In genomic region chr6:144613859-144614258, GRCh38 we compare ENCODE assay signal across 18 cellular contexts.
DNase-seq lines count a peak whose midpoint lies in the region; ATAC-seq and TF ChIP-seq lines count a peak whose summit lies in the region.
"Had no signal": no experiment of that assay in that cellular context is flagged by ENCODE, and none has a peak within 500 bp of the region (broad histone marks: within the 10 kb centered on the region; RNA-seq: fewer than 3 reads in every experiment).

No MANE protein-coding gene starts in this region.

- no peak overlapping the region for H3K14ac ChIP-seq in neuronal stem cell (ENCODE audit: low read length)

- no peak overlapping the region for H3K9ac ChIP-seq in neuronal stem cell (ENCODE audit: low read depth, low read length, poor library complexity)

- no peak overlapping the region for H2BK12ac ChIP-seq in neuronal stem cell (ENCODE audit: low read length)

- intact Hi-C loops in right cardiac atrium (cut with DNase I) (no loop called here), heart right ventricle (cut with DNase I) (loop anchor here in 1 of 10 donors (2.0 kb wide), 1 partner anchor 31 kb away; no protein-coding TSS in a partner anchor)

- H2AK5ac ChIP-seq in neuronal stem cell (ENCODE audit: low read depth, low read length): no peak overlapping the region

- H3K79me1 ChIP-seq in neuronal stem cell (ENCODE audit: low read depth, low read length): no peaks in the 10 kb centered on the region

- H2AFZ ChIP-seq in neuronal stem cell (ENCODE audit: low read length): no peak overlapping the region

- no peak overlapping the region for H3K4me3 Mint-ChIP-seq in activated naive CD8-positive, alpha-beta T cell treated with anti-CD3 and anti-CD28 coated beads, Interleukin-2, amount 50 U/mL, for 24 hours
- no peak overlapping the region for H3K4me3 Mint-ChIP-seq in activated naive CD8-positive, alpha-beta T cell treated with anti-CD3 and anti-CD28 coated beads for 36 hours
- H3K4me3 Mint-ChIP-seq: stimulated activated naive B cell treated with anti-CD40 and anti-IgM and Interleukin-4, amounts not matched to agents 10 μg/mL and 1 μg/mL and 100 μg/mL, for 72 hours had no signal

- no peak overlapping the region for H3K4me2 ChIP-seq in neuronal stem cell (ENCODE audit: insufficient read depth, low read length, poor library complexity, severe bottlenecking)

- H3K27ac Mint-ChIP-seq in activated naive CD8-positive, alpha-beta T cell treated with anti-CD3 and anti-CD28 coated beads, Interleukin-2, amount 50 U/mL, for 24 hours: peak overlapping the region; percentile 11
- no peak overlapping the region for H3K27ac Mint-ChIP-seq in activated naive CD8-positive, alpha-beta T cell treated with anti-CD3 and anti-CD28 coated beads for 36 hours
- H3K27ac Mint-ChIP-seq: stimulated activated naive B cell treated with anti-CD40 and anti-IgM and Interleukin-4, amounts not matched to agents 10 μg/mL and 1 μg/mL and 100 μg/mL, for 72 hours had no signal

- ATAC-seq in activated naive CD8-positive, alpha-beta T cell treated with anti-CD3 and anti-CD28 coated beads, Interleukin-2, amount 50 U/mL, for 24 hours: peak; percentile 72
- ATAC-seq in HG02623 (IDR thresholded peaks at IDR 0.05; ENCODE audit: unreplicated experiment) (peak; percentile 73), right cardiac atrium (no peak), heart right ventricle (no peak)

- no peak for DNase-seq in activated naive CD8-positive, alpha-beta T cell treated with anti-CD3 and anti-CD28 coated beads, Interleukin-2, amount 50 U/mL, for 24 hours
- no peak for DNase-seq in activated naive CD8-positive, alpha-beta T cell treated with anti-CD3 and anti-CD28 coated beads for 36 hours
- DNase-seq in RWPE1 (ENCODE audit: low spot score): peak; percentile 4
- no peak for DNase-seq in neuronal stem cell (ENCODE audit: low spot score)
- no peak for DNase-seq in right cardiac atrium
- DNase-seq in heart right ventricle: no peak
- no peak for DNase-seq in AG20443 (ENCODE audit: low spot score)
- DNase-seq: activated CD8-positive, alpha-beta memory T cell treated with anti-CD3 and anti-CD28 coated beads, Interleukin-2, amount 50 U/mL, for 48 hours; anterior cingulate cortex; dorsolateral prefrontal cortex; kidney; NCI-H1048; NCI-H510A treated with DMSO at 0.1 percent for 48 hours; retina; RPMI8226; stimulated activated CD4-positive, alpha-beta T cell treated with anti-CD3 and anti-CD28 coated beads, Interleukin-2, amount 100 ng/mL, for 48 hours; stimulated activated naive B cell treated with anti-CD40 and anti-IgM and Interleukin-4, amounts not matched to agents 10 μg/mL and 1 μg/mL and 100 μg/mL, for 72 hours had no signal

- H3K9me3 Mint-ChIP-seq in activated naive CD8-positive, alpha-beta T cell treated with anti-CD3 and anti-CD28 coated beads, Interleukin-2, amount 50 U/mL, for 24 hours: no peaks in the 10 kb centered on the region
- H3K9me3 Mint-ChIP-seq in activated naive CD8-positive, alpha-beta T cell treated with anti-CD3 and anti-CD28 coated beads for 36 hours: no peaks in the 10 kb centered on the region
- H3K9me3 Mint-ChIP-seq: stimulated activated naive B cell treated with anti-CD40 and anti-IgM and Interleukin-4, amounts not matched to agents 10 μg/mL and 1 μg/mL and 100 μg/mL, for 72 hours had no signal

- no peaks in the 10 kb centered on the region for H3K27me3 Mint-ChIP-seq in activated naive CD8-positive, alpha-beta T cell treated with anti-CD3 and anti-CD28 coated beads, Interleukin-2, amount 50 U/mL, for 24 hours
- no peaks in the 10 kb centered on the region for H3K27me3 Mint-ChIP-seq in activated naive CD8-positive, alpha-beta T cell treated with anti-CD3 and anti-CD28 coated beads for 36 hours
- H3K27me3 Mint-ChIP-seq: stimulated activated naive B cell treated with anti-CD40 and anti-IgM and Interleukin-4, amounts not matched to agents 10 μg/mL and 1 μg/mL and 100 μg/mL, for 72 hours had no signal

- WGBS in neuronal stem cell (ENCODE audit: extremely low coverage in 2 of 2, insufficient read length in 2 of 2, insufficient replicate concordance in 1 of 2), 2 donors: no CpG with 5 or more reads among the region's 2 CpGs
- WGBS in right cardiac atrium: 62% methylated on average over 2 of the region's 2 CpGs
- WGBS in heart right ventricle, 2 donors: 64 to 90% methylated on average over 2 of the region's 2 CpGs

- no peak overlapping the region for H2BK5ac ChIP-seq in neuronal stem cell (ENCODE audit: low read length)

- POLR2A ChIA-PET in RWPE1 (lab: Yijun Ruan, JAX; ENCODE audit: low non-redundant PET): no interaction called here

- CTCF ChIA-PET in RWPE1 (lab: Yijun Ruan, JAX): interaction anchor here (0.7 kb wide), 1 partner anchor 13 kb away, joined by 3 read pairs; no protein-coding TSS in a partner anchor

- H3K18ac ChIP-seq in neuronal stem cell (ENCODE audit: low read length): no peak overlapping the region

- H4K8ac ChIP-seq in neuronal stem cell (ENCODE audit: low read depth, low read length): no peak overlapping the region

- no peak overlapping the region for H2BK120ac ChIP-seq in neuronal stem cell (ENCODE audit: low read depth, low read length)

- H3K36me3 ChIP-seq in neuronal stem cell (replicated peaks in 1 of 2; ENCODE audit: control insufficient read depth in 2 of 2, insufficient read depth in 2 of 2, low read length in 2 of 2) (no peaks in the 10 kb centered on the region), heart right ventricle (no peaks in the 10 kb centered on the region)

- no peak overlapping the region for H3K4ac ChIP-seq in neuronal stem cell (ENCODE audit: low read length)

- TF ChIP-seq CTCF in RWPE1 (conservative IDR thresholded peaks at IDR 0.05; ENCODE audit: low read depth): no peak
- no peak for TF ChIP-seq CTCF in heart right ventricle (IDR thresholded peaks at IDR 0.05)

- H3K9me3 ChIP-seq in neuronal stem cell (replicated peaks in 1 of 2; ENCODE audit: control insufficient read depth in 2 of 2, insufficient read depth in 1 of 2, low read depth in 1 of 2, low read length in 2 of 2) (no peaks in the 10 kb centered on the region), right cardiac atrium (ENCODE audit: control insufficient read depth, low read length) (no peaks in the 10 kb centered on the region), heart right ventricle (no peaks in the 10 kb centered on the region)

- no peak overlapping the region for H3K23ac ChIP-seq in neuronal stem cell (ENCODE audit: low read depth, low read length, poor library complexity)

- H3K27ac ChIP-seq in RWPE1 (no peak overlapping the region), neuronal stem cell (replicated peaks; ENCODE audit: low read length) (no peak overlapping the region), right cardiac atrium (ENCODE audit: low read length) (no peak overlapping the region), heart right ventricle (no peak overlapping the region)
- H3K27ac ChIP-seq: dorsolateral prefrontal cortex had no signal

- H3K27me3 ChIP-seq in neuronal stem cell (ENCODE audit: control insufficient read depth in 3 of 3, insufficient read depth in 3 of 3, low read depth in 1 of 3, low read length in 3 of 3) (no peaks in the 10 kb centered on the region), right cardiac atrium (ENCODE audit: control insufficient read depth, insufficient read depth) (no peaks in the 10 kb centered on the region), heart right ventricle (no peaks in the 10 kb centered on the region)
- H3K27me3 ChIP-seq: dorsolateral prefrontal cortex had no signal

- no peaks in the 10 kb centered on the region for H3K36me3 Mint-ChIP-seq in activated naive CD8-positive, alpha-beta T cell treated with anti-CD3 and anti-CD28 coated beads, Interleukin-2, amount 50 U/mL, for 24 hours (ENCODE audit: low read depth)
- H3K36me3 Mint-ChIP-seq in activated naive CD8-positive, alpha-beta T cell treated with anti-CD3 and anti-CD28 coated beads for 36 hours: peaks cover 1% of the 10 kb centered on the region

- no peak overlapping the region for H2BK15ac ChIP-seq in neuronal stem cell (ENCODE audit: low read length)

- H3K4me1 Mint-ChIP-seq in activated naive CD8-positive, alpha-beta T cell treated with anti-CD3 and anti-CD28 coated beads, Interleukin-2, amount 50 U/mL, for 24 hours: peaks cover 16% of the 10 kb centered on the region
- peaks cover 21% of the 10 kb centered on the region for H3K4me1 Mint-ChIP-seq in activated naive CD8-positive, alpha-beta T cell treated with anti-CD3 and anti-CD28 coated beads for 36 hours

- no peak overlapping the region for H4K91ac ChIP-seq in neuronal stem cell (ENCODE audit: low read depth, low read length, poor library complexity)

- H3K4me1 ChIP-seq in neuronal stem cell (ENCODE audit: control insufficient read depth in 2 of 2, insufficient read depth in 1 of 2, low read depth in 1 of 2, low read length in 2 of 2): no peaks in the 10 kb centered on the region
- no peaks in the 10 kb centered on the region for H3K4me1 ChIP-seq in right cardiac atrium (ENCODE audit: control insufficient read depth, insufficient read depth, low read length)
- no peaks in the 10 kb centered on the region for H3K4me1 ChIP-seq in heart right ventricle

- no peak overlapping the region for H3K4me3 ChIP-seq in neuronal stem cell (ENCODE audit: low read length in 2 of 2)
- H3K4me3 ChIP-seq in right cardiac atrium (ENCODE audit: low read length): no peak overlapping the region
- no peak overlapping the region for H3K4me3 ChIP-seq in heart right ventricle
- H3K4me3 ChIP-seq: dorsolateral prefrontal cortex had no signal

Comparison
In these comparisons a context has a peak if more than half of its experiments do, and no peak if none do; other contexts are left out.
1. ATAC-seq: peak in activated naive CD8-positive, alpha-beta T cell treated with anti-CD3 and anti-CD28 coated beads, Interleukin-2, amount 50 U/mL, for 24 hours (single experiment) and HG02623 (single experiment); none in right cardiac atrium (0 of 2) and heart right ventricle (0 of 8).